Comparison of ENCODE assay signal across 22 cellular contexts in genomic region chr3:108357042-108357441, GRCh38.
"Had no signal": no experiment of that assay in that cellular context is flagged by ENCODE, and none has a peak within 500 bp of the region (broad histone marks: within the 10 kb centered on the region; RNA-seq: fewer than 3 reads in every experiment).

No MANE protein-coding gene starts in this region.

- H3K9me3 Mint-ChIP-seq: dendritic cell treated with granulocyte-macrophage colony-stimulating factor and Interleukin-4, amounts not matched to agents 40 ng/mL and 50 ng/mL, for 4 days; effector memory CD8-positive, alpha-beta T cell; endodermal cell had no signal

- ATAC-seq: effector memory CD8-positive, alpha-beta T cell; esophagus mucosa; gastrocnemius medialis; gastroesophageal sphincter; heart left ventricle; heart right ventricle had no signal

- H3K4me3 Mint-ChIP-seq: dendritic cell treated with granulocyte-macrophage colony-stimulating factor and Interleukin-4, amounts not matched to agents 40 ng/mL and 50 ng/mL, for 4 days; effector memory CD8-positive, alpha-beta T cell; endodermal cell had no signal

- H3K27ac Mint-ChIP-seq: dendritic cell treated with granulocyte-macrophage colony-stimulating factor and Interleukin-4, amounts not matched to agents 40 ng/mL and 50 ng/mL, for 4 days; effector memory CD8-positive, alpha-beta T cell; endodermal cell had no signal

- H3K4me1 Mint-ChIP-seq: endodermal cell had no signal

- H3K27me3 Mint-ChIP-seq: dendritic cell treated with granulocyte-macrophage colony-stimulating factor and Interleukin-4, amounts not matched to agents 40 ng/mL and 50 ng/mL, for 4 days; effector memory CD8-positive, alpha-beta T cell had no signal

- DNase-seq: colonic mucosa; cortex of kidney; dermis blood vessel endothelial cell; dorsolateral prefrontal cortex; effector CD4-positive, alpha-beta T cell; effector CD8-positive, alpha-beta T cell; effector memory CD4-positive, alpha-beta T cell; effector memory CD8-positive, alpha-beta T cell; endodermal cell; erythroblast; esophagus squamous epithelium; foreskin fibroblast; foreskin keratinocyte; foreskin melanocyte; gastrocnemius medialis; glutamatergic neuron; head of caudate nucleus; heart left ventricle; heart right ventricle had no signal
